ENCODE assay signal across 28 cellular contexts in the genomic region with DNA sequence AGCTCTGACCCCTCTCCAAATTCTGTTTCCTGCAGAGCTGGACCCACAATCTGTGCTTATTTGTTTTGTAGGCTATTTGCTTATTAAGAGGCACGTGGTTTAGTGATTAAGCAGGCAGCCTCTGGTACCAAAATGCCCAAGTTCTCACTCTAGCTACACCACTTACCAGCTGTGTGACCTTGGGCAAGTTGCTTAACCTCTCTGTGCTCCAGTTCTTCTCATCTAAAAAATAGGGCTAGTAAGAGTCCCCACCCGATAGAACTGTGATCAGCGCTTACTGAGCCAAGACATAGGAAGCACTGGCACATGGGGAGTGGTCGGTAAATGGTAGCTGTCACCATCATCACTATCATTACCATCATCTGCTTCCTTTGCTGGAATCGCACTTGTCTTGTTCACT. TPM values are rescaled to one million over a fixed set of nuclear protein-coding genes. Genes with fewer than 3 reads are reported as not detected.
A peak's percentile ranks its signal among the peaks of the same experiment; 100 is the strongest.
DNase-seq lines count a peak whose midpoint lies in the region; ATAC-seq, FAIRE-seq and TF ChIP-seq lines count a peak whose summit lies in the region.
"Had no signal": no experiment of that assay in that cellular context is flagged by ENCODE, and none has a peak within 500 bp of the region (broad histone marks: within the 10 kb centered on the region; RNA-seq: fewer than 3 reads in every experiment).

No MANE protein-coding gene starts in this region.

- POLR2A ChIA-PET in T-cell (lab: Charles Lee) (interaction anchor here (0.5 to 0.6 kb wide), 3 partner anchors 152 to 1550 kb away, joined by 3 to 6 read pairs (median 3); no protein-coding TSS in a partner anchor), K562 (lab: Yijun Ruan, JAX) (interaction anchor here (0.6 to 1.1 kb wide), 5 partner anchors 9 to 332 kb away, joined by 3 to 5 read pairs (median 3); partner anchors contain the start of gene C10orf105)

- no peaks in the 10 kb centered on the region for H3K9me3 ChIP-seq in K562 (replicated peaks; ENCODE audit: control insufficient read depth, insufficient read depth, low read depth, low read length)
- H3K9me3 ChIP-seq: adrenal gland, BLaER1, right atrium auricular region, tibial artery had no signal

- no TSS peak for BruUV-seq in K562 (replicated peaks; lab: Mats Ljungman, UMichigan)

- H3K4me2 ChIP-seq in K562 (ENCODE audit: insufficient read depth, low read length), result no peak overlapping the region
- H3K4me2 ChIP-seq: BLaER1 had no signal

- no peak overlapping the region for H2AFZ ChIP-seq in K562 (ENCODE audit: low read depth, low read length)

- no peak for TF ChIP-seq EP300 in K562 (IDR thresholded peaks at IDR 0.05; ENCODE audit: low read length)

- intact Hi-C loops in K562 (cut with micrococcal nuclease), result loop anchor here (5.0 kb wide), 4 partner anchors 61 to 316 kb away; no protein-coding TSS in a partner anchor

- ATAC-seq in T-cell (replicated peaks in 1 of 4) (no peak), K562 (no peak)
- ATAC-seq: esophagus mucosa, Panc1, SK-N-SH treated with all-trans-retinoic acid at 6 μM for 48 hours had no signal

- no peak for DNase-seq in activated T-cell treated with anti-CD3 and anti-CD28 coated beads, Interleukin-2, amount 50 U/mL, for 24 hours
- DNase-seq in activated T-cell treated with anti-CD3 and anti-CD28 coated beads, Interleukin-2, amount 50 U/mL, for 1 hour, result no peak
- DNase-seq in T-cell (no peak), K562 (ENCODE audit: extremely low read depth in 1 of 4, low spot score in 3 of 4) (no peak), frontal cortex (ENCODE audit: low spot score in 2 of 2) (no peak), SW 1271 (lab: John Stamatoyannopoulos, UW) (no peak)
- DNase-seq: activated CD4-positive, alpha-beta T cell treated with anti-CD3 and anti-CD28 coated beads, Interleukin-2, amount 50 U/mL, for 1 hour; adrenal gland; COR-L47; dermis blood vessel endothelial cell; DMS53; kidney; NCI-H1048; NCI-H1694; NCI-H446 treated with DMSO at 0.1 percent for 48 hours; NCI-H774; posterior cingulate gyrus; Right ventricle myocardium superior; T1000; tibial artery had no signal

- no peaks in the 10 kb centered on the region for H3K27me3 ChIP-seq in K562 (ENCODE audit: control insufficient read depth in 2 of 2, insufficient read depth in 2 of 2, low read length in 2 of 2)
- H3K27me3 ChIP-seq: adrenal gland, BLaER1, right atrium auricular region had no signal

- CTCF ChIA-PET in T-cell (lab: Charles Lee), result interaction anchor here (0.5 to 2.0 kb wide), 7 partner anchors 9 to 384 kb away, joined by 3 to 8 read pairs (median 4); partner anchors contain the start of gene PSAP (in 1 of the 2)
- CTCF ChIA-PET in K562 (lab: Yijun Ruan, JAX; ENCODE audit: low intra/inter-chr PET ratio), result no interaction called here

- peak overlapping the region; percentile 51 for H3K27ac Mint-ChIP-seq in activated T-cell treated with anti-CD3 and anti-CD28 coated beads, Interleukin-2, amount 50 U/mL, for 24 hours
- H3K27ac Mint-ChIP-seq in T-cell, result peak overlapping the region; percentile 67 to 73
- H3K27ac Mint-ChIP-seq in stimulated activated naive CD8-positive, alpha-beta T cell treated with anti-CD3 and anti-CD28 coated beads, Interleukin-15, Interleukin-2, amounts not matched to agents 100 ng/mL and 50 ng/mL, for 24 hours, result peak overlapping the region; percentile 83

- H3K79me2 ChIP-seq in K562 (ENCODE audit: control insufficient read depth, insufficient read depth, low read length), result no peaks in the 10 kb centered on the region

- H3K4me3 ChIP-seq in K562, result no peak overlapping the region
- H3K4me3 ChIP-seq: adrenal gland, BLaER1, right atrium auricular region, tibial artery had no signal

- H3K9me3 Mint-ChIP-seq in activated T-cell treated with anti-CD3 and anti-CD28 coated beads, Interleukin-2, amount 50 U/mL, for 24 hours, result no peaks in the 10 kb centered on the region
- no peaks in the 10 kb centered on the region for H3K9me3 Mint-ChIP-seq in T-cell
- no peaks in the 10 kb centered on the region for H3K9me3 Mint-ChIP-seq in stimulated activated naive CD8-positive, alpha-beta T cell treated with anti-CD3 and anti-CD28 coated beads, Interleukin-15, Interleukin-2, amounts not matched to agents 100 ng/mL and 50 ng/mL, for 24 hours

- H3K9ac ChIP-seq in K562 (ENCODE audit: insufficient read depth in 1 of 2, low read depth in 2 of 2, low read length in 2 of 2), result peak overlapping the region in 1 of 2 experiments; percentile 56; a peak in 1 of 4 replicates
- H3K9ac ChIP-seq: BLaER1 had no signal

- TF ChIP-seq POLR2A in K562 (conservative IDR thresholded peaks at IDR 0.05), result no peak

- no peaks in the 10 kb centered on the region for H3K27me3 Mint-ChIP-seq in activated T-cell treated with anti-CD3 and anti-CD28 coated beads, Interleukin-2, amount 50 U/mL, for 24 hours
- H3K27me3 Mint-ChIP-seq in T-cell, result no peaks in the 10 kb centered on the region
- H3K27me3 Mint-ChIP-seq in stimulated activated naive CD8-positive, alpha-beta T cell treated with anti-CD3 and anti-CD28 coated beads, Interleukin-15, Interleukin-2, amounts not matched to agents 100 ng/mL and 50 ng/mL, for 24 hours, result no peaks in the 10 kb centered on the region

- peaks cover 50% of the 10 kb centered on the region for H3K4me1 Mint-ChIP-seq in activated T-cell treated with anti-CD3 and anti-CD28 coated beads, Interleukin-2, amount 50 U/mL, for 24 hours (ENCODE audit: low read depth)
- H3K4me1 Mint-ChIP-seq in T-cell, result peaks cover 38 to 48% (median 39%) of the 10 kb centered on the region in 3 donors
- peaks cover 53% of the 10 kb centered on the region for H3K4me1 Mint-ChIP-seq in stimulated activated naive CD8-positive, alpha-beta T cell treated with anti-CD3 and anti-CD28 coated beads, Interleukin-15, Interleukin-2, amounts not matched to agents 100 ng/mL and 50 ng/mL, for 24 hours (ENCODE audit: low read depth)

- H3K9me1 ChIP-seq in K562 (ENCODE audit: control insufficient read depth, insufficient read depth, low read length), result no peaks in the 10 kb centered on the region

- in situ Hi-C loops in K562 (cut with MboI), result no loop called here

- 31% methylated on average over 5 of the region's 5 CpGs for WGBS in K562 (ENCODE audit: insufficient coverage, low coverage, missing lambda C conversion rate)

- H4K20me1 ChIP-seq in K562 (replicated peaks; ENCODE audit: control insufficient read depth, insufficient read depth, low read length), result no peaks in the 10 kb centered on the region
- H4K20me1 ChIP-seq: BLaER1 had no signal

- no peaks in the 10 kb centered on the region for H3K36me3 Mint-ChIP-seq in activated T-cell treated with anti-CD3 and anti-CD28 coated beads, Interleukin-2, amount 50 U/mL, for 24 hours (ENCODE audit: low read depth)
- H3K36me3 Mint-ChIP-seq in T-cell, result no peaks in the 10 kb centered on the region
- H3K36me3 Mint-ChIP-seq in stimulated activated naive CD8-positive, alpha-beta T cell treated with anti-CD3 and anti-CD28 coated beads, Interleukin-15, Interleukin-2, amounts not matched to agents 100 ng/mL and 50 ng/mL, for 24 hours (ENCODE audit: low read depth), result no peaks in the 10 kb centered on the region

- TF ChIP-seq RAD21 in K562 (CRISPR knock-in tag; conservative IDR thresholded peaks at IDR 0.05 in 1 of 2, IDR thresholded peaks at IDR 0.05 in 1 of 2), result no peak

- no peak overlapping the region for H3K4me3 Mint-ChIP-seq in activated T-cell treated with anti-CD3 and anti-CD28 coated beads, Interleukin-2, amount 50 U/mL, for 24 hours
- H3K4me3 Mint-ChIP-seq in T-cell, result peak overlapping the region in 1 of 3 donors; percentile 9
- no peak overlapping the region for H3K4me3 Mint-ChIP-seq in stimulated activated naive CD8-positive, alpha-beta T cell treated with anti-CD3 and anti-CD28 coated beads, Interleukin-15, Interleukin-2, amounts not matched to agents 100 ng/mL and 50 ng/mL, for 24 hours

- peaks cover 13 to 55% of the 10 kb centered on the region in 2 experiments for H3K4me1 ChIP-seq in K562 (replicated peaks in 1 of 2; ENCODE audit: control insufficient read depth in 2 of 2, insufficient read depth in 2 of 2, low read length in 2 of 2)
- H3K4me1 ChIP-seq: tibial artery had no signal

- no peaks in the 10 kb centered on the region for H3K36me3 ChIP-seq in K562 (ENCODE audit: control insufficient read depth, insufficient read depth, low read length)
- H3K36me3 ChIP-seq: adrenal gland, BLaER1, right atrium auricular region, tibial artery had no signal

- TF ChIP-seq CTCF in K562 (IDR thresholded peaks at IDR 0.05 in 2 of 3, conservative IDR thresholded peaks at IDR 0.05 in 1 of 3; ENCODE audit: insufficient read depth in 2 of 3, low read depth in 1 of 3, low read length in 3 of 3), result no peak

- H3K27ac ChIP-seq in K562 (ENCODE audit: extremely low read depth, low read depth, low read length), result no peak overlapping the region
- H3K27ac ChIP-seq: adrenal gland, BLaER1, right atrium auricular region, tibial artery, VCaP had no signal

- FAIRE-seq in K562 (lab: Jason Lieb, UNC), result no peak
- no peak for FAIRE-seq in frontal cortex (lab: Jason Lieb, UNC)
- FAIRE-seq: kidney had no signal

TF ChIP-seq in K562, 482 proteins besides CTCF, POLR2A, EP300 and RAD21 (continues in another document):
- TF ChIP-seq HDAC2 (IDR thresholded peaks at IDR 0.05) (peak; percentile 83), SMC3 (conservative IDR thresholded peaks at IDR 0.05; ENCODE audit: insufficient read depth, low read depth, low read length) (no peak), SMARCA5 (IDR thresholded peaks at IDR 0.05) (peak; percentile 93), CBX3 (IDR thresholded peaks at IDR 0.05; ENCODE audit: borderline replicate concordance in 1 of 2, low read length in 2 of 2) (peak in 1 of 2 experiments; percentile 37; a peak in 1 of 3 replicates), SMARCC2 (IDR thresholded peaks at IDR 0.05; ENCODE audit: low read depth) (no peak)

RNA-seq across cellular contexts. Expression of gene C10orf105, which starts 20.8 kb away (rescaled TPM):
- total RNA-seq in T-cell (under 1 TPM; 0.15 to 0.45 (median 0.16) TPM), K562 (2014; rRNA removed) (not detected in 2 replicates), K562 (2014; rRNA removed; fragmentation: Illumina TruSeq; extraction: Trizol) (0.03 and 0.04 TPM in 2 replicates), K562 (2015; rRNA removed; fragmentation: Illumina TruSeq; extraction: Trizol) (0.15 and 0.25 TPM in 2 replicates), K562 (2021) (0.09 TPM in 2 replicates), frontal cortex (not detected)
- total RNA-seq in K562 (2011; cell fraction: chromatin; rRNA removed; ENCODE audit: low replicate concordance), result 0.09 TPM in 1 of 2 replicates, not detected in the other
- total RNA-seq in K562 (2011; cell fraction: nucleolus; rRNA removed), result 0.17 TPM in 1 of 2 replicates, not detected in the other
- total RNA-seq in K562 (2011; cell fraction: nucleoplasm; rRNA removed), result not detected in 2 replicates
- polyA plus RNA-seq in K562 (2011; rRNA removed) (0.04 TPM in 2 replicates), K562 (2014; fragmentation: Illumina TruSeq; extraction: Trizol) (0.03 and 0.07 TPM in 2 replicates), K562 (2014; fragmentation: Nextera tagmentation; extraction: Ambion mirVana) (not detected), K562 (2014; rRNA removed) (0.04 and 0.11 TPM in 2 replicates)
- polyA plus RNA-seq in K562 (2011; cell fraction: cytosol; rRNA removed), result 0.01 and 0.12 TPM in 2 replicates
- 0.10 TPM in 1 of 2 replicates, not detected in the other for polyA plus RNA-seq in K562 (2011; cell fraction: nucleus; rRNA removed)
- polyA plus RNA-seq in K562 (2012), result 0.40 and 0.58 TPM in 2 replicates
- 0.18 TPM in 1 of 2 replicates, not detected in the other for polyA minus RNA-seq in K562 (2011; rRNA and poly(A)+ RNA removed)
- polyA minus RNA-seq in K562 (2011; cell fraction: cytosol; rRNA and poly(A)+ RNA removed), result 0.19 TPM in 1 of 2 replicates, not detected in the other
- polyA minus RNA-seq in K562 (2011; cell fraction: nucleus; rRNA and poly(A)+ RNA removed), result under 0.01 and 0.11 TPM in 2 replicates
- total RNA-seq: esophagus mucosa, fibroblast of villous mesenchyme had no signal
